In genomic region chr21:27424601-27425000, GRCh38 we compare ENCODE assay signal across 14 cellular contexts.
DNase-seq lines count a peak whose midpoint lies in the region; TF ChIP-seq lines count a peak whose summit lies in the region.
"Had no signal": no experiment of that assay in that cellular context is flagged by ENCODE, and none has a peak within 500 bp of the region (broad histone marks: within the 10 kb centered on the region; RNA-seq: fewer than 3 reads in every experiment).

No MANE protein-coding gene starts in this region.

- WGBS in HUES64, result 84% methylated on average over 1 of the region's 1 CpG
- WGBS in adrenal gland, 4 donors, result 67 to 79% (median 78%) methylated on average over 1 of the region's 1 CpG

- H3K27ac ChIP-seq in HUES64 (ENCODE audit: low read depth, low read length) (peak overlapping the region; percentile 55; the same call in 1 of the 2 replicates), adrenal gland (no peak overlapping the region)
- H3K27ac ChIP-seq: pancreas had no signal

- DNase-seq in AG10803 (ENCODE audit: low read depth) (peak; percentile 70), adipocyte (ENCODE audit: low read depth) (no peak), glomerular visceral epithelial cell (ENCODE audit: extremely low spot score) (peak; percentile 66), RKO (ENCODE audit: low spot score) (no peak), adrenal gland (no peak), NCI-H2107 treated with DMSO at 0.1 percent for 48 hours (lab: John Stamatoyannopoulos, UW; ENCODE audit: unreplicated experiment) (no peak), hepatic stellate cell (ENCODE audit: low spot score) (no peak)
- DNase-seq: activated CD8-positive, alpha-beta memory T cell treated with anti-CD3 and anti-CD28 coated beads, Interleukin-2, amount 50 U/mL, for 4 hours; activated naive CD4-positive, alpha-beta T cell treated with anti-CD3 and anti-CD28 coated beads, Interleukin-2, amount 10 ng/mL, durations not matched to agents 7 days and 5 days; MM.1S; NCI-H2171; pancreas; stimulated activated CD4-positive, alpha-beta T cell treated with anti-CD3 and anti-CD28 coated beads, Interleukin-15, amount 100 ng/mL, for 24 hours had no signal

- no peaks in the 10 kb centered on the region for H3K27me3 ChIP-seq in HUES64 (ENCODE audit: insufficient read depth, low read length)
- H3K27me3 ChIP-seq in adipocyte (replicated peaks; ENCODE audit: control insufficient read depth, insufficient read depth, low read length), result no peaks in the 10 kb centered on the region
- no peaks in the 10 kb centered on the region for H3K27me3 ChIP-seq in adrenal gland
- H3K27me3 ChIP-seq: pancreas had no signal

- TF ChIP-seq POLR2A in adrenal gland (IDR thresholded peaks at IDR 0.05), result no peak

- no peak overlapping the region for H3K4me3 ChIP-seq in AG10803 (ENCODE audit: low read length)
- H3K4me3 ChIP-seq in HUES64 (ENCODE audit: low read length), result no peak overlapping the region
- no peak overlapping the region for H3K4me3 ChIP-seq in adipocyte (ENCODE audit: low read length)
- no peak overlapping the region for H3K4me3 ChIP-seq in adrenal gland
- H3K4me3 ChIP-seq: pancreas had no signal

- H3K36me3 ChIP-seq in HUES64 (ENCODE audit: insufficient read depth, low read length), result no peaks in the 10 kb centered on the region
- H3K36me3 ChIP-seq in adipocyte (ENCODE audit: control insufficient read depth, insufficient read depth, low read length, severe bottlenecking), result no peaks in the 10 kb centered on the region
- no peaks in the 10 kb centered on the region for H3K36me3 ChIP-seq in adrenal gland (replicated peaks in 1 of 2)
- H3K36me3 ChIP-seq: pancreas had no signal

- peaks cover 18% of the 10 kb centered on the region for H3K4me1 ChIP-seq in HUES64 (ENCODE audit: insufficient read depth, low read length)
- peaks cover 61% of the 10 kb centered on the region for H3K4me1 ChIP-seq in adipocyte (ENCODE audit: control insufficient read depth, insufficient read depth, low read length)
- peaks cover 0 to 6% of the 10 kb centered on the region in 2 donors for H3K4me1 ChIP-seq in adrenal gland (replicated peaks in 1 of 2)
- H3K4me1 ChIP-seq: pancreas had no signal

- H3K9ac ChIP-seq in HUES64 (ENCODE audit: low read depth, low read length) (no peak overlapping the region), adipocyte (ENCODE audit: low read length) (peak overlapping the region; percentile 74)

- no peak for TF ChIP-seq CTCF in AG10803 (conservative IDR thresholded peaks at IDR 0.05; ENCODE audit: low read length)
- TF ChIP-seq CTCF in adrenal gland (IDR thresholded peaks at IDR 0.05), result no peak

- intact Hi-C loops in adrenal gland (cut with DNase I), result no loop called here

- H3K9me3 ChIP-seq in HUES64 (ENCODE audit: insufficient read depth, low read depth, low read length), result no peaks in the 10 kb centered on the region
- no peaks in the 10 kb centered on the region for H3K9me3 ChIP-seq in adipocyte (ENCODE audit: control insufficient read depth, low read length)
- no peaks in the 10 kb centered on the region for H3K9me3 ChIP-seq in adrenal gland (replicated peaks in 1 of 3)
- H3K9me3 ChIP-seq: pancreas had no signal

Comparison
In these comparisons a context has a peak if more than half of its experiments do, and no peak if none do; other contexts are left out.
1. DNase-seq: peak in AG10803 (single experiment) and glomerular visceral epithelial cell (single experiment); none in adipocyte (single experiment), RKO (single experiment), adrenal gland (0 of 7), NCI-H2107 treated with DMSO at 0.1 percent for 48 hours (single experiment) and hepatic stellate cell (single experiment).